Comparison of ENCODE assay signal across 1 cellular context in the genomic region with DNA sequence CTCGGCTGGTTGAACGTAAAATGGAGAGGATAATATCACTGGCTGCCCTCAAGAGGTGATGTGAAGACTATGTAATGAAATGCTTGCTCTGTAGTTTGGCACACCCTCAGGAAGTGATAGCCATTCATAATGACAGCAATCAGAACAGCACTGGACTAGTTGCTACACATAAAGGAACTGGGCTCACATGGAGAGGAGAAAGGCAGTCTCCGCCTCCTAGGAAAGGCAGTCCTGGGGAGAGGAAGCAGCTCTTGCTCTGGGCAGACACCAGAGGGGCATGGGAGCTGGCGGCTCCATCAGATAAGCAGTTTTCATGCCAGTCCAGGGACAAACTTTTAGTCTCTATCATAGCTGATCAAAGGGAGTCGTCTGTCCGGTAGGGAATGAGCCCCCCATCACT.
TF ChIP-seq lines count a peak whose summit lies in the region.

No MANE protein-coding gene starts in this region.

TF ChIP-seq in HepG2, 621 proteins besides CTCF, POLR2A, EP300 and RAD21:
- TF ChIP-seq U2AF1 (optimal IDR thresholded peaks at IDR 0.05; ENCODE audit: low read depth, low read length): no peak
- no peak for TF ChIP-seq ZNF432 (CRISPR knock-in tag; IDR thresholded peaks at IDR 0.05; ENCODE audit: borderline replicate concordance)
- TF ChIP-seq PHF5A (CRISPR knock-in tag; IDR thresholded peaks at IDR 0.05; ENCODE audit: low read depth, unreplicated experiment): no peak
- TF ChIP-seq GPN1 (CRISPR knock-in tag; IDR thresholded peaks at IDR 0.05; ENCODE audit: borderline replicate concordance): no peak
- no peak for TF ChIP-seq ZNF546 (CRISPR knock-in tag; conservative IDR thresholded peaks at IDR 0.05)
- TF ChIP-seq ZFP91 (CRISPR knock-in tag; IDR thresholded peaks at IDR 0.05; ENCODE audit: borderline replicate concordance): no peak
- no peak for TF ChIP-seq TBP (CRISPR knock-in tag; IDR thresholded peaks at IDR 0.05)
- TF ChIP-seq IRX3 (CRISPR knock-in tag; IDR thresholded peaks at IDR 0.05; ENCODE audit: borderline replicate concordance, low read depth): no peak
- TF ChIP-seq SP5 (CRISPR knock-in tag; IDR thresholded peaks at IDR 0.05; ENCODE audit: borderline replicate concordance, low read depth): no peak
- TF ChIP-seq ATF3 (CRISPR knock-in tag; IDR thresholded peaks at IDR 0.05): no peak
- no peak for TF ChIP-seq JDP2 (CRISPR knock-in tag; IDR thresholded peaks at IDR 0.05; ENCODE audit: borderline replicate concordance)
- no peak for TF ChIP-seq TFDP1 (CRISPR knock-in tag; IDR thresholded peaks at IDR 0.05; ENCODE audit: borderline replicate concordance)
- TF ChIP-seq TAF15 (IDR thresholded peaks at IDR 0.05; ENCODE audit: low read depth, low read length, poor library complexity, severe bottlenecking): no peak
